In the genomic region with DNA sequence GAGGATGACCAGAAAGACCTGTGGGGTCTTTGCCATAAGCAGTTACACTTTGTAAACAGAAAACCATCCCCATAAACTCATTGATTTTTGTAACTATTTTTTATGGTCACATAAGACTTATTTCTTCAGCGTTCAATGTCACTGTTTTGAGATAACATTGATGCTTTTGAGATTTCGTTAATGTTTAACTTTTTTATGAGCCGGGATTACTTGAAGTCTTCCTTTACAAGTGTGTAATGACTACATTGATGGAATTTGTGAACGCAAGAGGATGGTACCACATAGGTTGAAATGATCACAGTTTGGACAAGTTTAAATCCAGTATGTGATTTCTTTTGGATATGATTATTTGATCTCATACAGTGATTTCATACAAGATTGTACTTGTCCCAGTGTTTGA, we compare ENCODE assay signal across 10 cellular contexts. TPM values are rescaled to one million over a fixed set of nuclear protein-coding genes. Genes with fewer than 3 reads are reported as not detected.
DNase-seq lines count a peak whose midpoint lies in the region; FAIRE-seq and TF ChIP-seq lines count a peak whose summit lies in the region.
"Had no signal": no experiment of that assay in that cellular context is flagged by ENCODE, and none has a peak within 500 bp of the region (broad histone marks: within the 10 kb centered on the region; RNA-seq: fewer than 3 reads in every experiment).

No MANE protein-coding gene starts in this region.

- DNase-seq in GM12864 (ENCODE audit: low read depth), result no peak
- no peak for DNase-seq in RCC 7860 (ENCODE audit: low spot score)
- DNase-seq in fibroblast of lung (ENCODE audit: low read depth in 2 of 2), result no peak
- DNase-seq in sigmoid colon, result no peak
- DNase-seq in GF-D8 (lab: John Stamatoyannopoulos, UW), result no peak
- no peak for DNase-seq in NK-92 (lab: John Stamatoyannopoulos, UW; ENCODE audit: unreplicated experiment)
- DNase-seq in amygdala (lab: John Stamatoyannopoulos, UW), result no peak
- no peak for DNase-seq in GM10266 (ENCODE audit: extremely low spot score)
- DNase-seq: NCI-H774 had no signal

- H3K9ac ChIP-seq in fibroblast of lung (ENCODE audit: insufficient read depth, low read length), result no peak overlapping the region

- intact Hi-C loops in sigmoid colon (cut with DNase I), result loop anchor here (10.0 kb wide), 1 partner anchor 211 kb away; no protein-coding TSS in a partner anchor

- H3K79me2 ChIP-seq in fibroblast of lung (ENCODE audit: control insufficient read depth, insufficient read depth, low read length), result peaks cover 13% of the 10 kb centered on the region

- H3K27me3 ChIP-seq in fibroblast of lung (ENCODE audit: control insufficient read depth, insufficient read depth, low read length) (no peaks in the 10 kb centered on the region), sigmoid colon (no peaks in the 10 kb centered on the region)

- no peak overlapping the region for H2AFZ ChIP-seq in fibroblast of lung (ENCODE audit: low read length)

- TF ChIP-seq POLR2A in sigmoid colon (IDR thresholded peaks at IDR 0.05), result no peak

- H3K36me3 ChIP-seq in fibroblast of lung (ENCODE audit: control insufficient read depth, insufficient read depth, low read length) (no peaks in the 10 kb centered on the region), sigmoid colon (no peaks in the 10 kb centered on the region)

- H3K4me2 ChIP-seq in fibroblast of lung (ENCODE audit: extremely low read depth, insufficient read depth, low read length), result peak overlapping the region; percentile 87

- no peak for TF ChIP-seq EP300 in sigmoid colon (IDR thresholded peaks at IDR 0.05)

- H3K4me1 ChIP-seq in fibroblast of lung (ENCODE audit: control insufficient read depth, extremely low read depth, insufficient read depth, low read length) (peaks cover 3% of the 10 kb centered on the region), sigmoid colon (peaks cover 0 to 41% (median 28%) of the 10 kb centered on the region in 4 donors)

- TF ChIP-seq CTCF in GM12864 (IDR thresholded peaks at IDR 0.05; ENCODE audit: low read depth, low read length, missing control alignments) (no peak), fibroblast of lung (conservative IDR thresholded peaks at IDR 0.05 in 1 of 2, IDR thresholded peaks at IDR 0.05 in 1 of 2; ENCODE audit: low read depth in 1 of 2, low read length in 2 of 2) (no peak), sigmoid colon (IDR thresholded peaks at IDR 0.05) (no peak), GM10266 (IDR thresholded peaks at IDR 0.05; ENCODE audit: control insufficient read depth, insufficient read depth, low read depth, missing control alignments) (no peak)

- FAIRE-seq in RCC 7860 (lab: Jason Lieb, UNC), result peak; percentile 56

- WGBS in sigmoid colon, 2 donors, result 8 to 48% methylated on average over 4 of the region's 4 CpGs

- H3K9me3 ChIP-seq in fibroblast of lung (ENCODE audit: control insufficient read depth, insufficient read depth, low read depth, low read length), result no peaks in the 10 kb centered on the region
- no peaks in the 10 kb centered on the region for H3K9me3 ChIP-seq in sigmoid colon

- peak overlapping the region; percentile 82 for H3K4me3 ChIP-seq in GM12864 (ENCODE audit: low read depth, low read length)
- H3K4me3 ChIP-seq in fibroblast of lung (replicated peaks in 1 of 4; ENCODE audit: control extremely low read depth in 1 of 4, insufficient read depth in 1 of 4, low read depth in 3 of 4, low read length in 4 of 4), result peak overlapping the region; percentile 70 to 82 (median 75)
- peak overlapping the region; percentile 79 to 92 (median 80) for H3K4me3 ChIP-seq in sigmoid colon

- H4K20me1 ChIP-seq in fibroblast of lung (ENCODE audit: control insufficient read depth, extremely low read depth, insufficient read depth, low read length), result no peaks in the 10 kb centered on the region

- H3K27ac ChIP-seq in fibroblast of lung (ENCODE audit: insufficient read depth, low read length) (no peak overlapping the region), sigmoid colon (peak overlapping the region in 3 of 4 donors; percentile 95 to 98 (median 98))
- H3K27ac ChIP-seq: epithelial cell of prostate had no signal

RNA-seq across cellular contexts. Expression of gene SLC12A2, which starts 1.8 kb away (rescaled TPM):
- 13.7 and 19.0 TPM in 2 replicates for total RNA-seq in fibroblast of lung
- polyA plus RNA-seq in fibroblast of lung, result 11.3 and 18.6 TPM in 2 replicates
- 6.6 and 11.0 TPM in 2 replicates for polyA plus RNA-seq in fibroblast of lung (2012)
- polyA minus RNA-seq in fibroblast of lung (ENCODE audit: low replicate concordance), result 4.6 and 10.2 TPM in 2 replicates
- total RNA-seq in sigmoid colon, result 10 to 100 TPM; 49.6 to 55.9 (median 53.1) TPM
- 10 to 100 TPM in 1 of 3 donors, 1 to 10 TPM in 2; 2.8 to 38.7 (median 4.2) TPM for polyA plus RNA-seq in sigmoid colon
